17 cellular contexts compared by ENCODE assay signal in the genomic region with DNA sequence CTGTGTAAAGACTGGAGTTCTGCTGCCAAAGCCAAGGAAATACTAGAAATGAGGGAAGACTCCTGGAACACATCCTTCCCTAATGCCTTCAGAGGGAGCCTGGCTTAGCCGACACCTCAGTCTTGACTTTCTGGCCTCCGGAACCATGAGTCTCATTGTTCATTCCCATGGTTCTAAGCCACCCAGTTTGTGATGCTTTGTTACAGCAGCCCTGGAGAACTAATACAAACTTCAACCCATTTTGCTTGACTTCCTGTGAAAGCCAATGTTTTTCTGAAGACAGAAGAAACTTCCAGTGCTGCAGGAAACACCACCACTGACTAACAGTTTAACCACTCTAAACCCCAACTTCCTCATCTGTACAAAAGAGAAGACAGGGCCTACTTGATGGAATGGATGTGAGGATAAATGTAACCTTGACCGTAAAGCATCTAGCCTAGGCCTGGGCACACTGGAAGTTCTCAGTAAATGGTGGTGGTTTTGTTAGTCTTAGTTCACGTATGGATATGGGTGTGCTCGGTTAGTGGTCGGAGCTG.
DNase-seq lines count a peak whose midpoint lies in the region; ATAC-seq and TF ChIP-seq lines count a peak whose summit lies in the region.
"Had no signal": no experiment of that assay in that cellular context is flagged by ENCODE, and none has a peak within 500 bp of the region (broad histone marks: within the 10 kb centered on the region; RNA-seq: fewer than 3 reads in every experiment).

No MANE protein-coding gene starts in this region.

- no peak for TF ChIP-seq CTCF in left lung (IDR thresholded peaks at IDR 0.05)
- no peak for TF ChIP-seq CTCF in left ventricle myocardium inferior (IDR thresholded peaks at IDR 0.05; ENCODE audit: borderline replicate concordance)

- CTCF ChIA-PET in naive thymus-derived CD4-positive, alpha-beta T cell (lab: Charles Lee): no interaction called here
- CTCF ChIA-PET in HEK293T (lab: Yijun Ruan, JAX): no interaction called here

- H3K27me3 ChIP-seq in naive thymus-derived CD4-positive, alpha-beta T cell (ENCODE audit: control insufficient read depth in 2 of 2, insufficient read depth in 2 of 2, low read length in 2 of 2): no peaks in the 10 kb centered on the region
- H3K27me3 ChIP-seq in left lung: peaks cover 0 to 12% of the 10 kb centered on the region in 2 donors
- H3K27me3 ChIP-seq in left ventricle myocardium inferior (ENCODE audit: low read depth): no peaks in the 10 kb centered on the region
- H3K27me3 ChIP-seq: vagina had no signal

- H3K27ac ChIP-seq in KOPT-K1 (ENCODE audit: low read depth, low read length, poor library complexity, severe bottlenecking): peak overlapping the region; percentile 63
- no peak overlapping the region for H3K27ac ChIP-seq in naive thymus-derived CD4-positive, alpha-beta T cell (ENCODE audit: low read depth, low read length)
- H3K27ac ChIP-seq in left lung: no peak overlapping the region
- H3K27ac ChIP-seq in left ventricle myocardium inferior (replicated peaks): no peak overlapping the region
- H3K27ac ChIP-seq: A549, RWPE1 had no signal

- POLR2A ChIA-PET in naive thymus-derived CD4-positive, alpha-beta T cell (lab: Charles Lee): no interaction called here
- POLR2A ChIA-PET in HEK293T (lab: Yijun Ruan, JAX): no interaction called here

- no peak overlapping the region for H3K4me3 Mint-ChIP-seq in activated T-cell treated with anti-CD3 and anti-CD28 coated beads, Interleukin-2, amount 50 U/mL, for 24 hours
- peak overlapping the region; percentile 44 for H3K4me3 Mint-ChIP-seq in T-helper 2 cell treated with Interferon-gamma antibody and Interleukin-4, amounts not matched to agents 5 μg/mL and 100 μg/mL, for 36 hours
- H3K4me3 Mint-ChIP-seq in naive thymus-derived CD4-positive, alpha-beta T cell: peak overlapping the region; percentile 42 to 73 (median 60)
- H3K4me3 Mint-ChIP-seq: stimulated activated naive CD8-positive, alpha-beta T cell treated with anti-CD3 and anti-CD28 coated beads, Interleukin-15, Interleukin-2, amounts not matched to agents 100 ng/mL and 50 ng/mL, for 24 hours had no signal

- H3K36me3 Mint-ChIP-seq in activated T-cell treated with anti-CD3 and anti-CD28 coated beads, Interleukin-2, amount 50 U/mL, for 24 hours (ENCODE audit: low read depth): peaks cover 3% of the 10 kb centered on the region
- peaks cover 31% of the 10 kb centered on the region for H3K36me3 Mint-ChIP-seq in T-helper 2 cell treated with Interferon-gamma antibody and Interleukin-4, amounts not matched to agents 5 μg/mL and 100 μg/mL, for 36 hours (ENCODE audit: low read depth)
- peaks cover 0 to 42% (median 11%) of the 10 kb centered on the region in 5 donors for H3K36me3 Mint-ChIP-seq in naive thymus-derived CD4-positive, alpha-beta T cell

- DNase-seq in activated T-cell treated with anti-CD3 and anti-CD28 coated beads, Interleukin-2, amount 50 U/mL, for 24 hours: no peak
- DNase-seq in activated T-cell treated with anti-CD3 and anti-CD28 coated beads for 4 hours (no peak), left lung (no peak), HEK293T (ENCODE audit: extremely low spot score) (no peak), left ventricle myocardium inferior (no peak)
- DNase-seq in T-helper 2 cell treated with Interferon-gamma antibody and Interleukin-4, amounts not matched to agents 5 μg/mL and 100 μg/mL, for 36 hours (ENCODE audit: low spot score): no peak
- DNase-seq in naive thymus-derived CD4-positive, alpha-beta T cell: peak in 3 of 9 donors; percentile 14 to 23 (median 17)
- DNase-seq: islet precursor cell, NCI-H187 treated with DMSO at 0.1 percent for 48 hours, NCI-H524 treated with DMSO at 0.1 percent for 48 hours, small intestine, T-helper 9 cell had no signal

- no peak overlapping the region for H3K4me3 ChIP-seq in naive thymus-derived CD4-positive, alpha-beta T cell (ENCODE audit: low read length)
- H3K4me3 ChIP-seq in left lung (no peak overlapping the region), left ventricle myocardium inferior (no peak overlapping the region)
- H3K4me3 ChIP-seq: A549, vagina had no signal

- H3K9me3 Mint-ChIP-seq in activated T-cell treated with anti-CD3 and anti-CD28 coated beads, Interleukin-2, amount 50 U/mL, for 24 hours: peaks cover 7% of the 10 kb centered on the region
- H3K9me3 Mint-ChIP-seq in T-helper 2 cell treated with Interferon-gamma antibody and Interleukin-4, amounts not matched to agents 5 μg/mL and 100 μg/mL, for 36 hours: peaks cover 35% of the 10 kb centered on the region
- H3K9me3 Mint-ChIP-seq in naive thymus-derived CD4-positive, alpha-beta T cell: peaks cover 0 to 28% (median 13%) of the 10 kb centered on the region in 11 donors

- H3K9me3 ChIP-seq in KOPT-K1 (ENCODE audit: insufficient read depth, low read length, poor library complexity, severe bottlenecking): peaks cover 16% of the 10 kb centered on the region
- peaks cover 3 to 15% (median 4%) of the 10 kb centered on the region in 3 experiments for H3K9me3 ChIP-seq in naive thymus-derived CD4-positive, alpha-beta T cell (ENCODE audit: control insufficient read depth in 2 of 3, low read length in 3 of 3)
- no peaks in the 10 kb centered on the region for H3K9me3 ChIP-seq in left lung
- no peaks in the 10 kb centered on the region for H3K9me3 ChIP-seq in left ventricle myocardium inferior (replicated peaks)
- H3K9me3 ChIP-seq: vagina had no signal

- H3K4me1 ChIP-seq in naive thymus-derived CD4-positive, alpha-beta T cell (ENCODE audit: control insufficient read depth in 2 of 2, insufficient read depth in 2 of 2, low read length in 2 of 2): peaks cover 13 to 34% of the 10 kb centered on the region in 2 donors
- H3K4me1 ChIP-seq in left lung: peaks cover 0 to 12% of the 10 kb centered on the region in 2 donors
- peaks cover 22% of the 10 kb centered on the region for H3K4me1 ChIP-seq in left ventricle myocardium inferior

- H3K4me1 Mint-ChIP-seq in activated T-cell treated with anti-CD3 and anti-CD28 coated beads, Interleukin-2, amount 50 U/mL, for 24 hours (ENCODE audit: low read depth): peaks cover 35% of the 10 kb centered on the region
- peaks cover 28% of the 10 kb centered on the region for H3K4me1 Mint-ChIP-seq in T-helper 2 cell treated with Interferon-gamma antibody and Interleukin-4, amounts not matched to agents 5 μg/mL and 100 μg/mL, for 36 hours (ENCODE audit: low read depth)
- H3K4me1 Mint-ChIP-seq in naive thymus-derived CD4-positive, alpha-beta T cell: peaks cover 32 to 58% (median 47%) of the 10 kb centered on the region in 7 donors

- H3K36me3 ChIP-seq in KOPT-K1 (ENCODE audit: insufficient read depth, low read length) (no peaks in the 10 kb centered on the region), left lung (no peaks in the 10 kb centered on the region), left ventricle myocardium inferior (no peaks in the 10 kb centered on the region)
- no peaks in the 10 kb centered on the region for H3K36me3 ChIP-seq in naive thymus-derived CD4-positive, alpha-beta T cell (ENCODE audit: control insufficient read depth in 2 of 3, insufficient read depth in 3 of 3, low read length in 3 of 3)
- H3K36me3 ChIP-seq: vagina had no signal

- peak overlapping the region; percentile 73 for H3K27ac Mint-ChIP-seq in activated T-cell treated with anti-CD3 and anti-CD28 coated beads, Interleukin-2, amount 50 U/mL, for 24 hours
- peak overlapping the region; percentile 88 for H3K27ac Mint-ChIP-seq in T-helper 2 cell treated with Interferon-gamma antibody and Interleukin-4, amounts not matched to agents 5 μg/mL and 100 μg/mL, for 36 hours
- peak overlapping the region in 8 of 9 donors; percentile 66 to 93 (median 76) for H3K27ac Mint-ChIP-seq in naive thymus-derived CD4-positive, alpha-beta T cell
- H3K27ac Mint-ChIP-seq: stimulated activated naive CD8-positive, alpha-beta T cell treated with anti-CD3 and anti-CD28 coated beads, Interleukin-15, Interleukin-2, amounts not matched to agents 100 ng/mL and 50 ng/mL, for 24 hours had no signal

- ATAC-seq in naive thymus-derived CD4-positive, alpha-beta T cell: peak; percentile 65
- ATAC-seq in left lung: no peak
- ATAC-seq: A549 had no signal

- intact Hi-C loops in naive thymus-derived CD4-positive, alpha-beta T cell (cut with micrococcal nuclease): loop anchor here in 1 of 2 donors (1.0 to 5.0 kb wide), 2 partner anchors 9 to 44 kb away; no protein-coding TSS in a partner anchor
- intact Hi-C loops in left lung (cut with DNase I): no loop called here
- intact Hi-C loops in left ventricle myocardium inferior (cut with micrococcal nuclease): no loop called here

- H3K27me3 Mint-ChIP-seq in activated T-cell treated with anti-CD3 and anti-CD28 coated beads, Interleukin-2, amount 50 U/mL, for 24 hours: no peaks in the 10 kb centered on the region
- no peaks in the 10 kb centered on the region for H3K27me3 Mint-ChIP-seq in T-helper 2 cell treated with Interferon-gamma antibody and Interleukin-4, amounts not matched to agents 5 μg/mL and 100 μg/mL, for 36 hours (ENCODE audit: low read depth)
- peaks cover 0 to 5% (median 0%) of the 10 kb centered on the region in 5 donors for H3K27me3 Mint-ChIP-seq in naive thymus-derived CD4-positive, alpha-beta T cell
- H3K27me3 Mint-ChIP-seq: stimulated activated naive CD8-positive, alpha-beta T cell treated with anti-CD3 and anti-CD28 coated beads, Interleukin-15, Interleukin-2, amounts not matched to agents 100 ng/mL and 50 ng/mL, for 24 hours had no signal

TF ChIP-seq in HEK293T, 16 proteins besides CTCF, POLR2A, EP300 and RAD21:
- TF ChIP-seq SUZ12 (IDR thresholded peaks at IDR 0.05) (no peak), SP1 (IDR thresholded peaks at IDR 0.05) (no peak), FOXA1 (IDR thresholded peaks at IDR 0.05) (no peak), FOXK2 (IDR thresholded peaks at IDR 0.05) (no peak), NFRKB (IDR thresholded peaks at IDR 0.05) (no peak), FOXM1 (IDR thresholded peaks at IDR 0.05; ENCODE audit: borderline replicate concordance) (no peak), HDGF (IDR thresholded peaks at IDR 0.05; ENCODE audit: borderline replicate concordance) (no peak), ARNT (IDR thresholded peaks at IDR 0.05) (no peak)
TF ChIP-seq in HEK293T: peak in this region for 0.
